Comparison of ENCODE assay signal across 18 cellular contexts in genomic region chr21:27813750-27814149, GRCh38.
A peak's percentile ranks its signal among the peaks of the same experiment; 100 is the strongest.
DNase-seq lines count a peak whose midpoint lies in the region; ATAC-seq and TF ChIP-seq lines count a peak whose summit lies in the region.
"Had no signal": no experiment of that assay in that cellular context is flagged by ENCODE, and none has a peak within 500 bp of the region (broad histone marks: within the 10 kb centered on the region; RNA-seq: fewer than 3 reads in every experiment).

No MANE protein-coding gene starts in this region.

- in situ Hi-C loops in SK-MEL-5 (cut with HindIII; ENCODE audit: low pct_unique_long_range_greater_than_20kb, low sequenced_read_pairs): no loop called here

- intact Hi-C loops in left cardiac atrium (cut with DNase I): no loop called here

- ATAC-seq in left cardiac atrium: peak in 1 of 2 donors; percentile 46
- ATAC-seq: activated CD8-positive, alpha-beta T cell treated with anti-CD3 and anti-CD28 coated beads, Interleukin-2, amount 10 ng/mL, durations not matched to agents 7 days and 5 days; activated T-helper 17 cell treated with anti-CD3 and anti-CD28 coated beads, Interleukin-2, amount 50 U/mL, for 72 hours; naive thymus-derived CD8-positive, alpha-beta T cell had no signal

- no peak for TF ChIP-seq CTCF in BE2C (IDR thresholded peaks at IDR 0.05; ENCODE audit: low read depth, low read length)

- H3K4me3 ChIP-seq in BE2C (ENCODE audit: low read depth, low read length): no peak overlapping the region
- H3K4me3 ChIP-seq: skin epidermis, stomach had no signal

- no peaks in the 10 kb centered on the region for H3K9me3 ChIP-seq in BE2C
- H3K9me3 ChIP-seq: stomach had no signal

- H3K36me3 ChIP-seq in BE2C: no peaks in the 10 kb centered on the region
- H3K36me3 ChIP-seq: stomach had no signal

- H3K27me3 ChIP-seq in BE2C: no peaks in the 10 kb centered on the region
- H3K27me3 ChIP-seq: stomach had no signal

- H3K4me1 ChIP-seq in BE2C: peaks cover 3% of the 10 kb centered on the region; the same call in 1 of the 2 replicates

- DNase-seq in BE2C (peak; percentile 44), SK-MEL-5 (ENCODE audit: low read depth, low spot score) (peak; percentile 96), left cardiac atrium (peak; percentile 27), nucleus accumbens (lab: John Stamatoyannopoulos, UW) (peak in 53 of 56 donors; percentile 12 to 90 (median 75)), mesenteric fat pad (ENCODE audit: low spot score) (no peak), NCI-H226 (no peak), NAMALWA (ENCODE audit: low spot score) (no peak), HuH-7 (ENCODE audit: low spot score) (no peak)
- DNase-seq: activated CD8-positive, alpha-beta T cell treated with anti-CD3 and anti-CD28 coated beads, Interleukin-2, amount 10 ng/mL, durations not matched to agents 7 days and 5 days; aorta; H9; kidney; naive thymus-derived CD8-positive, alpha-beta T cell; NCI-H1694; NCI-H69; stomach had no signal

Comparison
In these comparisons a context has a peak if more than half of its experiments do, and no peak if none do; other contexts are left out.
1. DNase-seq: peak in BE2C (single experiment), SK-MEL-5 (single experiment), left cardiac atrium (single experiment) and nucleus accumbens (53 of 56); none in mesenteric fat pad (single experiment), NCI-H226 (single experiment), NAMALWA (single experiment) and HuH-7 (single experiment).